ENCODE assay signal across 8 cellular contexts in the genomic region with DNA sequence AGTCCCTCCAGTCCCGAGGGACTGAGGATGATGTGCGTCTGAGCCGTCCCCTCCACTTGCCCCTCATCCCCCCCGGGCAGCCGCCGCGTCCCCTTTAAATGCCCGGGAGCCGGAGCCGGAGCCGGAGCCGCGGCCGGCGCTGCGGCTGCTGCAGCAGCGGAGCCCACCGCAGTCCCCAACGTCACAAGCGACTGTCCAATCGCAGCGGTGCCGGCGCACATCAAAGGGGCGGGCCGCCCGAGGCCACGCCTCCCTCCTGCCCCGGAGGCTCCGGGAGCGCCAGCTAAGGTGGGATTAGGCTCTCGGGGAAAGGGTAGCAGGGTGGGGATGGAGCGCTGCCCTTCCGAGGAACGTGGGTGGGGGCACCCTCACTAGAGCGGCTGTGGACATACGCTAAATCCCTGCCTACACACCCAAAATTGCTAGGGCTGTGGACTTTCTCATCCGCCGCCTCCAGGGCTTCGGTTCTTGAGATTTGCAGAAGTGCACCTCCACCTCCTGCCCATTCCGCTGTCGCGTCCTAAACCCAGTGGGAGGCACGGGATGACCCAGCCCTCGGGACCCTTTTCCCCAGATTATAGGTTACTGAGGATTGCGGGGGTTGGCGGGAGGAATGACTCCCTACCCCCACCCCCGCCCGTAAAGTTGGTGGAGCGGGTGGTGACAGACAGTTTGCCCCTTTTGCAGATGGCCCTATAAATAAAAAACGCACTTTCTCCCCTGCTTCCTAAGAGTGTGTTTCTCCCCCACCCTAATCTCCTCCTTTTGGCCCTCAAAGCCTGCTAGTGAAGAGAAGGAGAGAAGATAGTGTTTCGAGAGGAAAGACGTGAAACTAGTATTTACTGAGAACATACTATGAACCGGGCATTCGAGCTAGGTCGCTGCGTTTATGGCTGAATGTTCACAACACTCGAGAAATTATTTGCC. TPM values are rescaled to one million over a fixed set of nuclear protein-coding genes. Genes with fewer than 3 reads are reported as not detected.
DNase-seq lines count a peak whose midpoint lies in the region; ATAC-seq and TF ChIP-seq lines count a peak whose summit lies in the region.

A gene with protein sequence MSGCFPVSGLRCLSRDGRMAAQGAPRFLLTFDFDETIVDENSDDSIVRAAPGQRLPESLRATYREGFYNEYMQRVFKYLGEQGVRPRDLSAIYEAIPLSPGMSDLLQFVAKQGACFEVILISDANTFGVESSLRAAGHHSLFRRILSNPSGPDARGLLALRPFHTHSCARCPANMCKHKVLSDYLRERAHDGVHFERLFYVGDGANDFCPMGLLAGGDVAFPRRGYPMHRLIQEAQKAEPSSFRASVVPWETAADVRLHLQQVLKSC (minus strand): TSS at position 152 of the 927 bp plus-strand sequence. CDS start 4,096 bp downstream, outside the sequence.

- peak; percentile 87 for ATAC-seq in HG03066 (IDR thresholded peaks at IDR 0.05; ENCODE audit: low read depth, unreplicated experiment)

- H3K4me1 Mint-ChIP-seq in chondrocyte (ENCODE audit: low read depth), result peaks cover 6% of the 10 kb centered on the region

- H3K27ac Mint-ChIP-seq in chondrocyte (ENCODE audit: unreplicated experiment), result no peak within 1 kb of the TSS

- peak; percentile 82 for DNase-seq in SIG-M5 treated with dmso at 0.1 percent for 504 hours (lab: John Stamatoyannopoulos, UW; ENCODE audit: unreplicated experiment)
- DNase-seq in SIG-M5 (lab: John Stamatoyannopoulos, UW), result no peak
- DNase-seq in NCI-H226, result peak; percentile 74
- peak; percentile 76 for DNase-seq in activated CD4-positive, alpha-beta T cell treated with anti-CD3 and anti-CD28 coated beads for 1 hour
- no peak for DNase-seq in chondrocyte (ENCODE audit: low spot score)
- DNase-seq in left kidney (ENCODE audit: low read depth, low spot score), result peak; percentile 95
- DNase-seq in stimulated activated CD4-positive, alpha-beta T cell treated with anti-CD3 and anti-CD28 coated beads, Interleukin-1b, Interleukin-23, amount 100 ng/mL, for 4 hours (ENCODE audit: low read depth in 2 of 2), result peak; percentile 71 to 81

- H3K36me3 Mint-ChIP-seq in chondrocyte (ENCODE audit: low read depth), result no peaks in the 10 kb centered on the region

- TF ChIP-seq CTCF in chondrocyte (IDR thresholded peaks at IDR 0.05), result no peak

- H3K4me3 Mint-ChIP-seq in chondrocyte (ENCODE audit: unreplicated experiment), result peak within 1 kb of the TSS; percentile 70

- H3K9me3 Mint-ChIP-seq in chondrocyte (ENCODE audit: low read depth), result no peaks in the 10 kb centered on the region

- peaks cover 20% of the 10 kb centered on the region for H3K27me3 Mint-ChIP-seq in chondrocyte (ENCODE audit: low read depth)

RNA-seq across cellular contexts. Expression of the gene that starts here (rescaled TPM):
- 0.36 TPM in 1 of 3 replicates, not detected in the others for total RNA-seq in chondrocyte

Comparison
In these comparisons a context has a peak if more than half of its experiments do, and no peak if none do; other contexts are left out.
1. DNase-seq: peak in SIG-M5 treated with dmso at 0.1 percent for 504 hours (single experiment), NCI-H226 (single experiment), activated CD4-positive, alpha-beta T cell treated with anti-CD3 and anti-CD28 coated beads for 1 hour (single experiment), left kidney (single experiment) and stimulated activated CD4-positive, alpha-beta T cell treated with anti-CD3 and anti-CD28 coated beads, Interleukin-1b, Interleukin-23, amount 100 ng/mL, for 4 hours (2 of 2); none in SIG-M5 (single experiment) and chondrocyte (single experiment).